ENCODE assay signal across 28 cellular contexts in the genomic region with DNA sequence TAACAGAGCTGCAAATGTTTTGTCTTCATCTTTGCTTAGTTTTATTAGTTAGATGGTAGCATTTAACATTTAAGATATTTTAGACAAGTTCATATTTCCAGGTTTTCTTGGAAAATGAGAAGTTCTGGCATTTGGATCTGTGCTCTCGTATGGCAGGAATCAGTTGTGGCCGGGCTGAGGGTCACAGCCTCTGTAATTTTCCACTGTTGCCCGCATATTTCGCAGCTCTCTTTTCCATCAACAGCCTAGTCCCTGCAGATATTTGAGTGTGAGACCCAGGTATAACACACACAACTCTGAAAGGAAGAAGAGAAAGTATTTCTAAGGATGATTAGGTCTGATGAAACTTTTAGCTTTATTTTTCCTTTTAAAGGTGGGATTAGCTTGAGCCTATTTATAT.
"Had no signal": no experiment of that assay in that cellular context is flagged by ENCODE, and none has a peak within 500 bp of the region (broad histone marks: within the 10 kb centered on the region; RNA-seq: fewer than 3 reads in every experiment).

No MANE protein-coding gene starts in this region.

- H3K27ac ChIP-seq: brain microvascular endothelial cell, foreskin keratinocyte, hepatocyte, left lung, sigmoid colon, testis, uterus, WERI-Rb-1 had no signal

- H3K4me3 ChIP-seq: hepatocyte, left lung, lung, sigmoid colon, smooth muscle cell, testis, uterus had no signal

- H3K27me3 Mint-ChIP-seq: dendritic cell treated with granulocyte-macrophage colony-stimulating factor and Interleukin-4, amounts not matched to agents 40 ng/mL and 50 ng/mL, for 4 days; stimulated activated naive B cell treated with anti-CD40 and anti-IgM and Interleukin-4, amounts not matched to agents 10 μg/mL and 1 μg/mL and 100 μg/mL, for 72 hours had no signal

- H3K4me1 ChIP-seq: foreskin keratinocyte, left lung, testis, uterus had no signal

- H3K36me3 Mint-ChIP-seq: activated naive CD4-positive, alpha-beta T cell treated with anti-CD3 and anti-CD28 coated beads, Interleukin-2, amount 50 U/mL, for 72 hours; natural killer cell; stimulated activated naive B cell treated with anti-CD40 and anti-IgM and Interleukin-4, amounts not matched to agents 10 μg/mL and 1 μg/mL and 100 μg/mL, for 72 hours had no signal

- H3K36me3 ChIP-seq: brain microvascular endothelial cell, left lung, sigmoid colon, uterus, WERI-Rb-1 had no signal

- ATAC-seq: activated CD8-positive, alpha-beta T cell treated with anti-CD3 and anti-CD28 coated beads, Interleukin-2, amount 10 ng/mL, durations not matched to agents 7 days and 5 days; activated naive CD4-positive, alpha-beta T cell treated with anti-CD3 and anti-CD28 coated beads, Interleukin-2, amount 50 U/mL, for 72 hours; natural killer cell; stimulated activated naive B cell treated with anti-CD40 and anti-IgM and Interleukin-4, amounts not matched to agents 10 μg/mL and 1 μg/mL and 100 μg/mL, for 72 hours had no signal

- DNase-seq: activated CD4-positive, alpha-beta T cell treated with anti-CD3 and anti-CD28 coated beads for 1 hour; activated CD4-positive, alpha-beta T cell treated with anti-CD3 and anti-CD28 coated beads, Interleukin-2, amount 50 U/mL, for 1 hour; activated CD8-positive, alpha-beta T cell treated with anti-CD3 and anti-CD28 coated beads, Interleukin-2, amount 10 ng/mL, durations not matched to agents 7 days and 5 days; activated T-cell treated with anti-CD3 and anti-CD28 coated beads, Interleukin-2, amount 50 U/mL, for 1 hour; aorta; brain microvascular endothelial cell; caudate nucleus; effector CD8-positive, alpha-beta T cell; kidney glomerular epithelial cell; left lung; midbrain; natural killer cell; retina; sigmoid colon; stimulated activated CD4-positive, alpha-beta T cell treated with anti-CD3 and anti-CD28 coated beads, Interleukin-2, amount 100 ng/mL, for 48 hours; stimulated activated CD8-positive, alpha-beta memory T cell treated with anti-CD3 and anti-CD28 coated beads, Interleukin-4, amount 100 ng/mL, for 48 hours; stimulated activated naive B cell treated with anti-CD40 and anti-IgM and Interleukin-4, amounts not matched to agents 10 μg/mL and 1 μg/mL and 100 μg/mL, for 72 hours; testis; trophoblast cell; uterus; WERI-Rb-1 had no signal

- H3K4me2 ChIP-seq: hepatocyte, smooth muscle cell had no signal

- H3K27ac Mint-ChIP-seq: activated CD8-positive, alpha-beta T cell treated with anti-CD3 and anti-CD28 coated beads, Interleukin-2, amount 10 ng/mL, durations not matched to agents 7 days and 5 days; activated naive CD4-positive, alpha-beta T cell treated with anti-CD3 and anti-CD28 coated beads, Interleukin-2, amount 50 U/mL, for 72 hours; dendritic cell treated with granulocyte-macrophage colony-stimulating factor and Interleukin-4, amounts not matched to agents 40 ng/mL and 50 ng/mL, for 4 days; natural killer cell; progenitor cell of endocrine pancreas; stimulated activated naive B cell treated with anti-CD40 and anti-IgM and Interleukin-4, amounts not matched to agents 10 μg/mL and 1 μg/mL and 100 μg/mL, for 72 hours had no signal

- H3K4me1 Mint-ChIP-seq: natural killer cell; stimulated activated naive B cell treated with anti-CD40 and anti-IgM and Interleukin-4, amounts not matched to agents 10 μg/mL and 1 μg/mL and 100 μg/mL, for 72 hours had no signal

- H3K79me2 ChIP-seq: hepatocyte had no signal

- H3K4me3 Mint-ChIP-seq: activated CD8-positive, alpha-beta T cell treated with anti-CD3 and anti-CD28 coated beads, Interleukin-2, amount 10 ng/mL, durations not matched to agents 7 days and 5 days; dendritic cell treated with granulocyte-macrophage colony-stimulating factor and Interleukin-4, amounts not matched to agents 40 ng/mL and 50 ng/mL, for 4 days; natural killer cell; stimulated activated naive B cell treated with anti-CD40 and anti-IgM and Interleukin-4, amounts not matched to agents 10 μg/mL and 1 μg/mL and 100 μg/mL, for 72 hours had no signal

- H3K27me3 ChIP-seq: brain microvascular endothelial cell, foreskin keratinocyte, hepatocyte, left lung, sigmoid colon, testis, uterus had no signal

- H3K9me3 Mint-ChIP-seq: activated naive CD4-positive, alpha-beta T cell treated with anti-CD3 and anti-CD28 coated beads, Interleukin-2, amount 50 U/mL, for 72 hours had no signal
